29 cellular contexts compared by ENCODE assay signal in the genomic region with DNA sequence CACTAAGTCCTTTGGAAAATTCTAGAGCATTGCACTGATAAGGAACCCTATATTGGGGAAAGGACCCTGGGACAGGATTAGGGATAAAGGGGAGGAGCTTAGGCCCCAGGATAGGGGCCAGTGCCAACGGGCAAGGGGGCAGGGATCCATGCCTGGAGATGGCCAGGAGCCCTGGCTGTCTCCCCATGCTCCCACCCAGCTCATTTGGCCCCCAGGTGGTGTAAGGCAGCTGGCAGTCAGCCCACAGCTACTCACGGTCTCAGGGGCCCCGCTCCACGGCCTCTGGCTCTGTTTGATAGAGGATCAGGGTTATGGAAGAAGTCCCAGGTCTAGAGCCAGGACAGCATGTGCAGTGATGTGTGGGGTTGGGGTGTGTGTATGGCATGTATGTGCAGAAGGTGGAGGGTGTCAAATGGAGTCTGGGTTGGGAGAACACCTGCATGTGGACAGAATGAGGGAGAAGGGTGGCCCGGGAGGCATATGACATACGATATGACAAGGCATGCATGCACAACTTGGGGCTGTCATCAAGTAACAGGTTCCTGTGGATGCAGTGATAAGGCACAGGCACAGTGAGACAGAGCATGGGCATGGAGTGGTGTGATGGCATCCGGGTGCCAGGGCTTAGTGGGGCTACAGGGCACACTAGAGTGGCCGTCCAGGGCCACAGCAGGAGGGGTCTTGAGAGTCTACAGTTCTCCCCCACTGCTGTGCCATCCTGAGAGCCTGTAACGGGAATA.
"Had no signal": no experiment of that assay in that cellular context is flagged by ENCODE, and none has a peak within 500 bp of the region (broad histone marks: within the 10 kb centered on the region; RNA-seq: fewer than 3 reads in every experiment).

No MANE protein-coding gene starts in this region.

- FAIRE-seq: endothelial cell of umbilical vein, pancreas, small intestine had no signal

- ATAC-seq: activated CD8-positive, alpha-beta memory T cell treated with anti-CD3 and anti-CD28 coated beads, Interleukin-2, amount 10 ng/mL, durations not matched to agents 7 days and 5 days; activated CD8-positive, alpha-beta T cell treated with anti-CD3 and anti-CD28 coated beads, Interleukin-2, amount 10 ng/mL, durations not matched to agents 7 days and 5 days; gastroesophageal sphincter; left lobe of liver; mucosa of descending colon; pancreas; stimulated activated memory B cell treated with anti-CD40 and anti-IgM and Interleukin-4, amounts not matched to agents 10 μg/mL and 1 μg/mL and 100 μg/mL, for 72 hours; T-helper 17 cell; upper lobe of right lung had no signal

- H3K9me3 Mint-ChIP-seq: activated naive CD8-positive, alpha-beta T cell treated with anti-CD3 and anti-CD28 coated beads, Interleukin-2, amount 10 ng/mL, durations not matched to agents 7 days and 5 days; brain; stimulated activated memory B cell treated with anti-CD40 and anti-IgM and Interleukin-4, amounts not matched to agents 10 μg/mL and 1 μg/mL and 100 μg/mL, for 72 hours had no signal

- H3K4me3 ChIP-seq: ascending aorta, gastroesophageal sphincter, lung, mucosa of descending colon, pancreas, prostate gland, sigmoid colon, stomach, thyroid gland, upper lobe of right lung had no signal

- H3K4me1 ChIP-seq: ascending aorta, pancreas, prostate gland, thyroid gland had no signal

- H3K27ac Mint-ChIP-seq: activated CD8-positive, alpha-beta memory T cell treated with anti-CD3 and anti-CD28 coated beads, Interleukin-2, amount 10 ng/mL, durations not matched to agents 7 days and 5 days; activated CD8-positive, alpha-beta T cell treated with anti-CD3 and anti-CD28 coated beads, Interleukin-2, amount 10 ng/mL, durations not matched to agents 7 days and 5 days; activated naive CD8-positive, alpha-beta T cell treated with anti-CD3 and anti-CD28 coated beads, Interleukin-2, amount 10 ng/mL, durations not matched to agents 7 days and 5 days; brain; stimulated activated memory B cell treated with anti-CD40 and anti-IgM and Interleukin-4, amounts not matched to agents 10 μg/mL and 1 μg/mL and 100 μg/mL, for 72 hours; T-helper 17 cell had no signal

- H3K27ac ChIP-seq: ascending aorta, gastroesophageal sphincter, pancreas, prostate gland, sigmoid colon, stomach, thyroid gland, upper lobe of right lung had no signal

- H3K4me3 Mint-ChIP-seq: activated CD8-positive, alpha-beta memory T cell treated with anti-CD3 and anti-CD28 coated beads, Interleukin-2, amount 10 ng/mL, durations not matched to agents 7 days and 5 days; activated CD8-positive, alpha-beta T cell treated with anti-CD3 and anti-CD28 coated beads, Interleukin-2, amount 10 ng/mL, durations not matched to agents 7 days and 5 days; activated naive CD8-positive, alpha-beta T cell treated with anti-CD3 and anti-CD28 coated beads, Interleukin-2, amount 10 ng/mL, durations not matched to agents 7 days and 5 days; brain; stimulated activated memory B cell treated with anti-CD40 and anti-IgM and Interleukin-4, amounts not matched to agents 10 μg/mL and 1 μg/mL and 100 μg/mL, for 72 hours; T-helper 17 cell had no signal

- H3K4me1 Mint-ChIP-seq: brain; stimulated activated memory B cell treated with anti-CD40 and anti-IgM and Interleukin-4, amounts not matched to agents 10 μg/mL and 1 μg/mL and 100 μg/mL, for 72 hours had no signal

- H3K27me3 Mint-ChIP-seq: activated CD8-positive, alpha-beta memory T cell treated with anti-CD3 and anti-CD28 coated beads, Interleukin-2, amount 10 ng/mL, durations not matched to agents 7 days and 5 days; activated naive CD8-positive, alpha-beta T cell treated with anti-CD3 and anti-CD28 coated beads, Interleukin-2, amount 10 ng/mL, durations not matched to agents 7 days and 5 days; brain; stimulated activated memory B cell treated with anti-CD40 and anti-IgM and Interleukin-4, amounts not matched to agents 10 μg/mL and 1 μg/mL and 100 μg/mL, for 72 hours; T-helper 17 cell had no signal

- H3K27me3 ChIP-seq: ascending aorta, gastroesophageal sphincter, pancreas, sigmoid colon, stomach, thyroid gland, upper lobe of right lung had no signal

- DNase-seq: activated CD4-positive, alpha-beta T cell treated with anti-CD3 and anti-CD28 coated beads, Interleukin-2, amount 50 U/mL, for 1 hour; activated CD4-positive, CD25-positive, alpha-beta regulatory T cell treated with anti-CD3 and anti-CD28 coated beads, Interleukin-2, amount 50 U/mL, for 72 hours; activated CD8-positive, alpha-beta memory T cell treated with anti-CD3 and anti-CD28 coated beads, Interleukin-2, amount 10 ng/mL, durations not matched to agents 7 days and 5 days; activated CD8-positive, alpha-beta T cell treated with anti-CD3 and anti-CD28 coated beads, Interleukin-2, amount 10 ng/mL, durations not matched to agents 7 days and 5 days; activated effector memory CD4-positive, alpha-beta T cell treated with Interleukin-2 at 50 U/mL for 16 hours; activated naive CD4-positive, alpha-beta T cell treated with Interleukin-2 at 50 U/mL for 16 hours; activated naive CD8-positive, alpha-beta T cell treated with anti-CD3 and anti-CD28 coated beads, Interleukin-2, amount 10 ng/mL, durations not matched to agents 7 days and 5 days; caudate nucleus; kidney glomerular epithelial cell; mucosa of descending colon; nucleus accumbens; pancreas; retina; sigmoid colon; small intestine; stimulated activated CD4-positive, alpha-beta T cell treated with anti-CD3 and anti-CD28 coated beads, Interleukin-4, amount 100 ng/mL, for 24 hours; stomach; T-helper 17 cell; T1000; thyroid gland; upper lobe of right lung had no signal

- H3K9me3 ChIP-seq: ascending aorta, gastroesophageal sphincter, mucosa of descending colon, pancreas, prostate gland, sigmoid colon, stomach, thyroid gland, upper lobe of right lung had no signal
